ENCODE assay signal across 9 cellular contexts in the genomic region with DNA sequence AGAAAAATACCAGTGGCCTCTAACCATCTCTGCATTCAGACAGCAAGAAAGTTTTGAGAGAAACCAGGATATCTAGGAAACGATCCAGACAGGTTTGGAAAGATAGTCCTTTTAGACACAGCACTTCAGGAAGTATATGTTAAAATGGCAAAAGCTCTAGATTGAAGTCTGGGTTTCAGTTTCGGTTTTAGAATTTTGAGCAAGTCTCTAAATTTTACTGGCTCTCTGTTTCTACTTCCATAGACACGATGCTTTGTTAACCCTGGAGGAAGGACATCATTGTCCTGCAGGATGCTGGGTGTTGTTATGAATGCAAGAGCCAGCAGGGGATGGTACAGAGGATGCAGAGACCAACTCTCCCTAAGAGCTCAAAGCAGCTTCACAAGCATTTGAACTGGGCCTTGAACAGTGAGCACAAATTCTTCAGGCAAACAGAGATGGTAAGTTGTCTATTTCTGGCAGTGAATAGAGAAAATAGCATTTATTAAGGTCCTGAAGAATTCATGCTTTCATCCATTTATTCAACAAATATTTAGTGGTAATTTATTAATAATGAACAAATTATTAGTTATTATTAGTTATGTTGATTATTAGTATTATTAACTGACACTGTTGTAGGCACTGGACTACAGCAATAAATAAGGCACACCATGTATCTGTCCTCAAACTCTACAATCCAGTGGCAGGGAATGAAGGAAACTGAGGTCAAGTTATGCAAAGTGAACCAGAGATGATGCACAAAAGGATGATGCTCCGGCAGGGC.
DNase-seq lines count a peak whose midpoint lies in the region; ATAC-seq and TF ChIP-seq lines count a peak whose summit lies in the region.
"Had no signal": no experiment of that assay in that cellular context is flagged by ENCODE, and none has a peak within 500 bp of the region (broad histone marks: within the 10 kb centered on the region; RNA-seq: fewer than 3 reads in every experiment).

No MANE protein-coding gene starts in this region.

- DNase-seq in EL (peak; percentile 19), brain microvascular endothelial cell (no peak), NCI-H1105 treated with DMSO at 0.1 percent for 48 hours (lab: John Stamatoyannopoulos, UW) (no peak)
- peak in 1 of 9 donors; percentile 3 for DNase-seq in naive thymus-derived CD4-positive, alpha-beta T cell
- no peak for DNase-seq in NK-92 treated with Interleukin-12 subunit alpha and Interleukin-12 subunit beta, amount 100 ng/mL, for 24 hours (lab: John Stamatoyannopoulos, UW)
- DNase-seq: NCI-H1694 had no signal

- ATAC-seq in naive thymus-derived CD4-positive, alpha-beta T cell: no peak
- ATAC-seq in HG03097 (IDR thresholded peaks at IDR 0.05; ENCODE audit: low FRiP score, unreplicated experiment): no peak

- peaks cover 0 to 2% (median 0%) of the 10 kb centered on the region in 5 donors for H3K36me3 Mint-ChIP-seq in naive thymus-derived CD4-positive, alpha-beta T cell

- peak overlapping the region; percentile 69 for H2AFZ ChIP-seq in KMS-11 (ENCODE audit: low read depth)

- H4K20me1 ChIP-seq in KMS-11 (ENCODE audit: insufficient read depth): no peaks in the 10 kb centered on the region

- intact Hi-C loops in naive thymus-derived CD4-positive, alpha-beta T cell (cut with micrococcal nuclease): no loop called here

- CTCF ChIA-PET in naive thymus-derived CD4-positive, alpha-beta T cell (lab: Charles Lee): no interaction called here

- H3K9me3 ChIP-seq in naive thymus-derived CD4-positive, alpha-beta T cell (ENCODE audit: control insufficient read depth in 2 of 3, low read length in 3 of 3): no peaks in the 10 kb centered on the region

- TF ChIP-seq CTCF in KMS-11 (conservative IDR thresholded peaks at IDR 0.05; ENCODE audit: low read depth, low read length) (no peak), brain microvascular endothelial cell (IDR thresholded peaks at IDR 0.05; ENCODE audit: low read depth, low read length, missing control alignments) (peak; percentile 39)

- peak overlapping the region in 4 of 9 donors; percentile 12 to 69 (median 36) for H3K27ac Mint-ChIP-seq in naive thymus-derived CD4-positive, alpha-beta T cell

- no peaks in the 10 kb centered on the region for H3K79me2 ChIP-seq in KMS-11 (ENCODE audit: insufficient read depth, low read depth)

- H3K4me3 ChIP-seq in KMS-11 (IDR thresholded peaks at IDR 0.05; ENCODE audit: insufficient read depth, low read depth, low read length) (no peak overlapping the region), brain microvascular endothelial cell (ENCODE audit: low read depth, low read length) (no peak overlapping the region)
- H3K4me3 ChIP-seq in naive thymus-derived CD4-positive, alpha-beta T cell (ENCODE audit: low read length): peak overlapping the region; percentile 18
- H3K4me3 ChIP-seq: skin epidermis had no signal

- peaks cover 11% of the 10 kb centered on the region for H3K4me1 ChIP-seq in KMS-11 (ENCODE audit: low read depth, poor library complexity, severe bottlenecking)
- H3K4me1 ChIP-seq in naive thymus-derived CD4-positive, alpha-beta T cell (ENCODE audit: control insufficient read depth in 2 of 2, insufficient read depth in 2 of 2, low read length in 2 of 2): no peaks in the 10 kb centered on the region

- H3K9ac ChIP-seq in KMS-11: no peak overlapping the region

- peaks cover 0 to 4% (median 0%) of the 10 kb centered on the region in 5 donors for H3K27me3 Mint-ChIP-seq in naive thymus-derived CD4-positive, alpha-beta T cell

- peaks cover 0 to 6% (median 0%) of the 10 kb centered on the region in 11 donors for H3K9me3 Mint-ChIP-seq in naive thymus-derived CD4-positive, alpha-beta T cell

- peaks cover 4 to 20% (median 13%) of the 10 kb centered on the region in 7 donors for H3K4me1 Mint-ChIP-seq in naive thymus-derived CD4-positive, alpha-beta T cell

- H3K36me3 ChIP-seq in KMS-11 (ENCODE audit: insufficient read depth) (no peaks in the 10 kb centered on the region), brain microvascular endothelial cell (replicated peaks) (no peaks in the 10 kb centered on the region)
- no peaks in the 10 kb centered on the region for H3K36me3 ChIP-seq in naive thymus-derived CD4-positive, alpha-beta T cell (ENCODE audit: control insufficient read depth in 2 of 3, insufficient read depth in 3 of 3, low read length in 3 of 3)

- H3K27ac ChIP-seq in KMS-11 (no peak overlapping the region), brain microvascular endothelial cell (no peak overlapping the region)
- H3K27ac ChIP-seq in naive thymus-derived CD4-positive, alpha-beta T cell (ENCODE audit: low read depth, low read length): no peak overlapping the region

- in situ Hi-C loops in brain microvascular endothelial cell (cut with HindIII; ENCODE audit: low pct_ligation_motif_present, low sequenced_read_pairs): no loop called here

- H3K4me3 Mint-ChIP-seq in naive thymus-derived CD4-positive, alpha-beta T cell: peak overlapping the region in 7 of 10 donors; percentile 45 to 72 (median 46)

- POLR2A ChIA-PET in naive thymus-derived CD4-positive, alpha-beta T cell (lab: Charles Lee): no interaction called here

- H3K27me3 ChIP-seq in KMS-11 (ENCODE audit: insufficient read depth, low read depth): no peaks in the 10 kb centered on the region
- no peaks in the 10 kb centered on the region for H3K27me3 ChIP-seq in brain microvascular endothelial cell (replicated peaks)
- H3K27me3 ChIP-seq in naive thymus-derived CD4-positive, alpha-beta T cell (ENCODE audit: control insufficient read depth in 2 of 2, insufficient read depth in 2 of 2, low read length in 2 of 2): no peaks in the 10 kb centered on the region

- peak overlapping the region; percentile 42 for H3K4me2 ChIP-seq in KMS-11
